ENCODE assay signal across 16 cellular contexts in genomic region chr11:60919956-60920355, GRCh38. TPM values are rescaled to one million over a fixed set of nuclear protein-coding genes. Genes with fewer than 3 reads are reported as not detected.
"Had no signal": no experiment of that assay in that cellular context is flagged by ENCODE, and none has a peak within 500 bp of the region (broad histone marks: within the 10 kb centered on the region; RNA-seq: fewer than 3 reads in every experiment).

No MANE protein-coding gene starts in this region.

- H3K4me3 Mint-ChIP-seq: activated CD4-positive, alpha-beta memory T cell treated with anti-CD3 and anti-CD28 coated beads, Interleukin-2, amount 10 ng/mL, durations not matched to agents 7 days and 5 days; activated CD4-positive, alpha-beta T cell treated with anti-CD3 and anti-CD28 coated beads for 36 hours; activated T-cell treated with anti-CD3 and anti-CD28 coated beads, Interleukin-2, amount 50 U/mL, for 72 hours; T-cell had no signal

- DNase-seq: activated CD4-positive, alpha-beta memory T cell treated with anti-CD3 and anti-CD28 coated beads, Interleukin-2, amount 10 ng/mL, durations not matched to agents 7 days and 5 days; activated CD4-positive, alpha-beta T cell treated with anti-CD3 and anti-CD28 coated beads for 36 hours; activated CD8-positive, alpha-beta memory T cell treated with anti-CD3 and anti-CD28 coated beads, Interleukin-2, amount 50 U/mL, for 4 hours; activated T-cell treated with anti-CD3 and anti-CD28 coated beads, Interleukin-2, amount 50 U/mL, for 72 hours; central memory CD4-positive, alpha-beta T cell; hypothalamus; kidney glomerular epithelial cell; nephron progenitor cell; T-cell; thyroid gland; uterus had no signal

- H3K27ac Mint-ChIP-seq: activated CD4-positive, alpha-beta memory T cell treated with anti-CD3 and anti-CD28 coated beads, Interleukin-2, amount 10 ng/mL, durations not matched to agents 7 days and 5 days; activated CD4-positive, alpha-beta T cell treated with anti-CD3 and anti-CD28 coated beads for 36 hours; activated T-cell treated with anti-CD3 and anti-CD28 coated beads, Interleukin-2, amount 50 U/mL, for 72 hours; nephron progenitor cell; T-cell had no signal

- H3K27me3 Mint-ChIP-seq: activated CD4-positive, alpha-beta T cell treated with anti-CD3 and anti-CD28 coated beads for 36 hours had no signal

- H3K4me3 ChIP-seq: lung, SK-N-MC, thyroid gland, uterus had no signal

- H3K9me3 Mint-ChIP-seq: activated CD4-positive, alpha-beta memory T cell treated with anti-CD3 and anti-CD28 coated beads, Interleukin-2, amount 10 ng/mL, durations not matched to agents 7 days and 5 days; activated T-cell treated with anti-CD3 and anti-CD28 coated beads, Interleukin-2, amount 50 U/mL, for 72 hours; nephron progenitor cell; T-cell had no signal

- ATAC-seq: activated CD4-positive, alpha-beta T cell treated with anti-CD3 and anti-CD28 coated beads for 36 hours; activated T-cell treated with anti-CD3 and anti-CD28 coated beads, Interleukin-2, amount 50 U/mL, for 72 hours; T-cell had no signal

RNA-seq across cellular contexts. Expression of gene CD6, which starts 51.5 kb away (rescaled TPM):
- total RNA-seq: fibroblast of lung, osteocyte, renal cortical epithelial cell had no signal
- polyA plus RNA-seq: fibroblast of lung had no signal
